ENCODE assay signal across 16 cellular contexts in the genomic region with DNA sequence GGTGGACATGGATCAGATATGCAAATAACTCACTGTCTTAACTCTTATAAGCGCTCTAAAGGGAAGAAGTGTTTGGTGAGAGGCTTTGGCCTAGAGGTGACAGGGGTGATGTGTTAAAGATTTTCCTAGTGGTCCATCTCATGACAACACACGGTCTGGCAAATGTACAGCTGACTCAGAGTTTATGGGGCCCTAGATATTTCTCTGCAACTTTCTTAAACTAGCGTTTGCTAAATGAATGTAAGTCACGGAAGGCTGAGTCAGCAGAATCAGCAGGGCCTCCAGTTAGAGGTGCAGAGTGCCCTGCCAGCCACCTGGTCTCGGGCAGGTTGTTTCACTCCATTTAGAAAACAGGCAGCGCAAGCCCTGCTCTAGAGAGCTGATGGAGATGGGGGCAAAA. TPM values are rescaled to one million over a fixed set of nuclear protein-coding genes. Genes with fewer than 3 reads are reported as not detected.
DNase-seq lines count a peak whose midpoint lies in the region; ATAC-seq and TF ChIP-seq lines count a peak whose summit lies in the region.
"Had no signal": no experiment of that assay in that cellular context is flagged by ENCODE, and none has a peak within 500 bp of the region (broad histone marks: within the 10 kb centered on the region; RNA-seq: fewer than 3 reads in every experiment).

No MANE protein-coding gene starts in this region.

- H3K36me3 Mint-ChIP-seq in stimulated activated memory B cell treated with anti-CD40 and anti-IgM and Interleukin-4, amounts not matched to agents 10 μg/mL and 1 μg/mL and 100 μg/mL, for 72 hours, result peaks cover 50% of the 10 kb centered on the region

- H3K9ac ChIP-seq in OCI-LY3 (ENCODE audit: low read length), result peak overlapping the region; percentile 74

- no peaks in the 10 kb centered on the region for H3K9me3 Mint-ChIP-seq in stimulated activated memory B cell treated with anti-CD40 and anti-IgM and Interleukin-4, amounts not matched to agents 10 μg/mL and 1 μg/mL and 100 μg/mL, for 72 hours
- H3K9me3 Mint-ChIP-seq: T-helper 2 cell treated with Interferon-gamma antibody and Interleukin-4, amounts not matched to agents 5 μg/mL and 100 μg/mL, for 36 hours had no signal

- H3K27me3 ChIP-seq in cardiac muscle cell (no peaks in the 10 kb centered on the region), heart left ventricle (no peaks in the 10 kb centered on the region), OCI-LY3 (ENCODE audit: low read depth, low read length) (no peaks in the 10 kb centered on the region)
- H3K27me3 ChIP-seq: upper lobe of left lung had no signal

- DNase-seq in cardiac muscle cell (ENCODE audit: low read depth in 1 of 2, low spot score in 1 of 2) (peak in 1 of 2 donors; percentile 59), heart left ventricle (no peak), cardiac fibroblast (ENCODE audit: low read depth in 2 of 2) (peak; percentile 40 to 49), LoVo (ENCODE audit: low spot score) (no peak), COR-L47 (lab: John Stamatoyannopoulos, UW) (no peak)
- DNase-seq: amniotic stem cell, dermis blood vessel endothelial cell, DMS53, midbrain, NCI-H1694 treated with DMSO at 0.1 percent for 48 hours, upper lobe of left lung had no signal

- H3K4me3 ChIP-seq in cardiac muscle cell (no peak overlapping the region), heart left ventricle (no peak overlapping the region), OCI-LY3 (ENCODE audit: low read length) (peak overlapping the region; percentile 7; the same call in 1 of the 2 replicates), cardiac fibroblast (replicated peaks in 1 of 2; ENCODE audit: low read depth in 2 of 2, low read length in 2 of 2) (no peak overlapping the region)
- H3K4me3 ChIP-seq: prostate gland, upper lobe of left lung had no signal

- H3K4me2 ChIP-seq in OCI-LY3 (ENCODE audit: low read length), result peak overlapping the region; percentile 84

- intact Hi-C loops in heart left ventricle (cut with DNase I), result no loop called here

- TF ChIP-seq CTCF in cardiac muscle cell (IDR thresholded peaks at IDR 0.05; ENCODE audit: low read depth, low read length) (no peak), heart left ventricle (IDR thresholded peaks at IDR 0.05) (no peak), OCI-LY3 (IDR thresholded peaks at IDR 0.05; ENCODE audit: low read depth, low read length) (no peak), cardiac fibroblast (IDR thresholded peaks at IDR 0.05; ENCODE audit: low read depth, low read length) (no peak)

- no peak for TF ChIP-seq POLR2A in heart left ventricle (IDR thresholded peaks at IDR 0.05)

- peaks cover 3% of the 10 kb centered on the region for H3K79me2 ChIP-seq in OCI-LY3 (ENCODE audit: low read length)

- WGBS in heart left ventricle, 4 donors, result 83 to 96% (median 91%) methylated on average over 6 of the region's 6 CpGs

- peak overlapping the region; percentile 93 for H3K27ac Mint-ChIP-seq in stimulated activated memory B cell treated with anti-CD40 and anti-IgM and Interleukin-4, amounts not matched to agents 10 μg/mL and 1 μg/mL and 100 μg/mL, for 72 hours
- H3K27ac Mint-ChIP-seq: T-helper 2 cell treated with Interferon-gamma antibody and Interleukin-4, amounts not matched to agents 5 μg/mL and 100 μg/mL, for 36 hours had no signal

- H3K9me3 ChIP-seq in cardiac muscle cell (ENCODE audit: low read depth) (no peaks in the 10 kb centered on the region), heart left ventricle (no peaks in the 10 kb centered on the region), OCI-LY3 (ENCODE audit: insufficient read depth, low read length) (no peaks in the 10 kb centered on the region)
- H3K9me3 ChIP-seq: prostate gland, upper lobe of left lung had no signal

- H3K4me1 Mint-ChIP-seq in stimulated activated memory B cell treated with anti-CD40 and anti-IgM and Interleukin-4, amounts not matched to agents 10 μg/mL and 1 μg/mL and 100 μg/mL, for 72 hours, result peaks cover 84% of the 10 kb centered on the region

- H4K20me1 ChIP-seq in OCI-LY3 (ENCODE audit: insufficient read depth, low read length), result no peaks in the 10 kb centered on the region

- no peak overlapping the region for H2AFZ ChIP-seq in OCI-LY3 (ENCODE audit: low read depth, low read length)

- peaks cover 2% of the 10 kb centered on the region for H3K4me1 ChIP-seq in cardiac muscle cell (ENCODE audit: low read depth)
- H3K4me1 ChIP-seq in heart left ventricle, result peaks cover 0 to 25% (median 7%) of the 10 kb centered on the region in 12 donors
- peaks cover 93% of the 10 kb centered on the region for H3K4me1 ChIP-seq in OCI-LY3 (ENCODE audit: low read length)

- no peaks in the 10 kb centered on the region for H3K27me3 Mint-ChIP-seq in stimulated activated memory B cell treated with anti-CD40 and anti-IgM and Interleukin-4, amounts not matched to agents 10 μg/mL and 1 μg/mL and 100 μg/mL, for 72 hours

- no peak overlapping the region for H3K4me3 Mint-ChIP-seq in stimulated activated memory B cell treated with anti-CD40 and anti-IgM and Interleukin-4, amounts not matched to agents 10 μg/mL and 1 μg/mL and 100 μg/mL, for 72 hours
- H3K4me3 Mint-ChIP-seq: T-helper 2 cell treated with Interferon-gamma antibody and Interleukin-4, amounts not matched to agents 5 μg/mL and 100 μg/mL, for 36 hours had no signal

- H3K36me3 ChIP-seq in cardiac muscle cell (no peaks in the 10 kb centered on the region), heart left ventricle (peaks cover 0 to 65% (median 42%) of the 10 kb centered on the region in 9 donors), OCI-LY3 (replicated peaks; ENCODE audit: low read depth, low read length) (peaks cover 5% of the 10 kb centered on the region)
- H3K36me3 ChIP-seq: prostate gland had no signal

- H3K27ac ChIP-seq in cardiac muscle cell (peak overlapping the region; percentile 58), heart left ventricle (no peak overlapping the region), OCI-LY3 (ENCODE audit: low read length) (peak overlapping the region; percentile 92)
- H3K27ac ChIP-seq: prostate gland, upper lobe of left lung had no signal

- ATAC-seq in heart left ventricle (no peak), HG03025 (IDR thresholded peaks at IDR 0.05; ENCODE audit: low FRiP score, unreplicated experiment) (no peak)
- no peak for ATAC-seq in stimulated activated memory B cell treated with anti-CD40 and anti-IgM and Interleukin-4, amounts not matched to agents 10 μg/mL and 1 μg/mL and 100 μg/mL, for 72 hours

RNA-seq across cellular contexts. Expression of gene CLEC16A, which starts 40.1 kb away (rescaled TPM):
- total RNA-seq in cardiac muscle cell, result 23.9 and 26.8 TPM in 2 replicates
- 17.5 and 23.6 TPM in 2 replicates for polyA plus RNA-seq in cardiac muscle cell
- total RNA-seq in heart left ventricle, result 10 to 100 TPM; 20.3 to 41.1 (median 23.7) TPM
- polyA plus RNA-seq in heart left ventricle, result 10 to 100 TPM; 13.8 to 28.5 TPM

RNA-seq across cellular contexts. Expression of gene DEXI, which starts 42.2 kb away (rescaled TPM):
- total RNA-seq in cardiac muscle cell (112 and 115 TPM in 2 replicates), heart left ventricle (100 to 1,000 TPM in 3 of 9 donors, 10 to 100 TPM in 6; 57.2 to 141 (median 82.4) TPM)
- polyA plus RNA-seq in cardiac muscle cell (78.4 and 92.1 TPM in 2 replicates), heart left ventricle (100 to 1,000 TPM in 1 of 2 donors, 10 to 100 TPM in 1; 99.9 to 119 TPM)

Comparison
In these comparisons a context has a peak if more than half of its experiments do, and no peak if none do; other contexts are left out.
1. H3K27ac ChIP-seq: peak in cardiac muscle cell (single experiment) and OCI-LY3 (single experiment); none in heart left ventricle (0 of 12).
2. DNase-seq: peak in cardiac fibroblast (2 of 2); none in heart left ventricle (0 of 5), LoVo (single experiment) and COR-L47 (single experiment).